31 cellular contexts compared by ENCODE assay signal in the genomic region with DNA sequence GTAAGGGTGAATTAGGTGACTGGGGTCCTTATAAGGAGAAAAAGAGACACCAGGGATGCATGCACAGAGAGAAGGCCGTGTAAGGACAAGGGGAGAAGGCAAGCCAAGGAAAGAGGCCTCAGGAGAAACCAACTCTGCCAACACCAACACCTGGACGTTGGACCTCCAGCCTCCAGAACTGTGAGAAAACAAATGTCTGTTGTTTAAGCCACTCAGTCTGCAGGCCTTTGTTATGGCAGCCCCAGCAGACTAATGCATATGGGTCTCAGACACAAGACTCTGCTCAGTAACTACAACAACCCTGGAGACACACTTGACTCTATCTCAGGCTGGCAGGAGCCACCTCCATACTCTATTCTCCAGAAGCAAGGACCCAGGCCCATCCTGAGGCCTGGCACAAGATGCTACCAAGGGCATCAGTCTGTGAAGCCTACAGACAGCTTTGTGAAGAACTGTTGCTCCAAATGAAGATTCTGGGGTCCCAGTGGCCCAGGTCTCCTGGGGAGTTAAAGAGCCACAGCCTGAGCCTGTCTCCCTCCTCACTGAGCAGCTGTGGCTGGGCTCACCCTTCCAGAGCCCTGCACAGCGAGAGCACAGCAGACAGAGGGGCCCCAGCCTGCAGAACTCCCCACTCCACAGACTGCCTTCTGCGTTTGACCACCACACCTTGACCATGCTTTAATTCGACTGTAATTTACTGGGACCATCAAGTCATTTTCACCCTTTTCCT. TPM values are rescaled to one million over a fixed set of nuclear protein-coding genes. Genes with fewer than 3 reads are reported as not detected.
"Had no signal": no experiment of that assay in that cellular context is flagged by ENCODE, and none has a peak within 500 bp of the region (broad histone marks: within the 10 kb centered on the region; RNA-seq: fewer than 3 reads in every experiment).

No MANE protein-coding gene starts in this region.

- DNase-seq: heart right ventricle; islet precursor cell; left ventricle myocardium inferior; mesendoderm; naive B cell; ovary; retina; right cardiac atrium; sigmoid colon; small intestine; spleen; stimulated activated CD4-positive, alpha-beta T cell treated with anti-CD3 and anti-CD28 coated beads, Interleukin-4, amount 100 ng/mL, for 24 hours; stimulated activated naive CD4-positive, alpha-beta T cell treated with Interleukin-2 at 50 U/mL for 16 hours; stimulated activated naive CD8-positive, alpha-beta T cell treated with anti-CD3 and anti-CD28 coated beads, Interleukin-15, amount 100 ng/mL, for 72 hours; substantia nigra had no signal

- H3K36me3 ChIP-seq: heart right ventricle, left ventricle myocardium inferior, neural progenitor cell, ovary, sigmoid colon, spleen, tibial nerve had no signal

- H3K9me3 ChIP-seq: heart right ventricle, left ventricle myocardium inferior, ovary, sigmoid colon, spleen, tibial nerve had no signal

- H3K4me3 ChIP-seq: heart right ventricle, hepatocyte, left ventricle myocardium inferior, lung, neural progenitor cell, ovary, sigmoid colon, spleen, tibial nerve had no signal

- H3K9me3 Mint-ChIP-seq: mesothelial cell of epicardium; nephron; neural progenitor cell; stimulated activated memory B cell treated with anti-CD40 and anti-IgM and Interleukin-4, amounts not matched to agents 10 μg/mL and 1 μg/mL and 100 μg/mL, for 72 hours; stimulated activated naive CD8-positive, alpha-beta T cell treated with anti-CD3 and anti-CD28 coated beads, Interleukin-15, amount 100 ng/mL, for 72 hours; type B pancreatic cell had no signal

- ATAC-seq: heart right ventricle; right cardiac atrium; stimulated activated memory B cell treated with anti-CD40 and anti-IgM and Interleukin-4, amounts not matched to agents 10 μg/mL and 1 μg/mL and 100 μg/mL, for 72 hours; stimulated activated naive CD8-positive, alpha-beta T cell treated with anti-CD3 and anti-CD28 coated beads, Interleukin-15, amount 100 ng/mL, for 72 hours had no signal

- H3K27me3 ChIP-seq: hepatocyte, neural progenitor cell, ovary, sigmoid colon, tibial nerve had no signal

- H3K4me1 Mint-ChIP-seq: mesothelial cell of epicardium; stimulated activated memory B cell treated with anti-CD40 and anti-IgM and Interleukin-4, amounts not matched to agents 10 μg/mL and 1 μg/mL and 100 μg/mL, for 72 hours; stimulated activated naive CD8-positive, alpha-beta T cell treated with anti-CD3 and anti-CD28 coated beads, Interleukin-15, amount 100 ng/mL, for 72 hours had no signal

- H3K36me3 Mint-ChIP-seq: mesothelial cell of epicardium; naive B cell; neural progenitor cell; stimulated activated memory B cell treated with anti-CD40 and anti-IgM and Interleukin-4, amounts not matched to agents 10 μg/mL and 1 μg/mL and 100 μg/mL, for 72 hours; type B pancreatic cell had no signal

- H3K27me3 Mint-ChIP-seq: stimulated activated naive CD8-positive, alpha-beta T cell treated with anti-CD3 and anti-CD28 coated beads, Interleukin-15, amount 100 ng/mL, for 72 hours had no signal

- H3K4me1 ChIP-seq: heart right ventricle, left ventricle myocardium inferior, sigmoid colon, spleen had no signal

- H3K27ac ChIP-seq: heart right ventricle, hepatocyte, left ventricle myocardium inferior, neural progenitor cell, ovary, sigmoid colon, spleen, tibial nerve had no signal

- H3K27ac Mint-ChIP-seq: mesothelial cell of epicardium; nephron; neural progenitor cell; progenitor cell of endocrine pancreas; stimulated activated memory B cell treated with anti-CD40 and anti-IgM and Interleukin-4, amounts not matched to agents 10 μg/mL and 1 μg/mL and 100 μg/mL, for 72 hours; type B pancreatic cell had no signal

- H3K4me3 Mint-ChIP-seq: mesothelial cell of epicardium; naive B cell; nephron; neural progenitor cell; stimulated activated memory B cell treated with anti-CD40 and anti-IgM and Interleukin-4, amounts not matched to agents 10 μg/mL and 1 μg/mL and 100 μg/mL, for 72 hours; stimulated activated naive CD8-positive, alpha-beta T cell treated with anti-CD3 and anti-CD28 coated beads, Interleukin-15, amount 100 ng/mL, for 72 hours; type B pancreatic cell had no signal

RNA-seq across cellular contexts. Expression of a gene that starts 43.0 kb away (rescaled TPM):
- total RNA-seq: heart right ventricle, hepatocyte, kidney epithelial cell, left ventricle myocardium inferior, lower leg skin, lung, mesothelial cell of epicardium, mononuclear cell, omental fat pad, ovary, progenitor cell of endocrine pancreas, pulmonary artery endothelial cell, right cardiac atrium, sigmoid colon, spleen, temporal lobe, tibial nerve, ureter had no signal
